Comparison of ENCODE assay signal across 26 cellular contexts in genomic region chr19:48303866-48304265, GRCh38. TPM values are rescaled to one million over a fixed set of nuclear protein-coding genes. Genes with fewer than 3 reads are reported as not detected.
"Had no signal": no experiment of that assay in that cellular context is flagged by ENCODE, and none has a peak within 500 bp of the region (broad histone marks: within the 10 kb centered on the region; RNA-seq: fewer than 3 reads in every experiment).

No MANE protein-coding gene starts in this region.

- H3K4me1 Mint-ChIP-seq: activated CD4-positive, alpha-beta memory T cell treated with anti-CD3 and anti-CD28 coated beads, Interleukin-2, amount 10 ng/mL, durations not matched to agents 7 days and 5 days; activated CD4-positive, alpha-beta T cell treated with anti-CD3 and anti-CD28 coated beads for 36 hours; activated CD4-positive, alpha-beta T cell treated with anti-CD3 and anti-CD28 coated beads, Interleukin-2, amount 10 ng/mL, durations not matched to agents 24 days and 14 days; activated naive CD4-positive, alpha-beta T cell treated with anti-CD3 and anti-CD28 coated beads, Interleukin-2, amount 10 ng/mL, durations not matched to agents 7 days and 5 days; activated naive CD8-positive, alpha-beta T cell treated with anti-CD3 and anti-CD28 coated beads, Interleukin-2, amount 10 ng/mL, durations not matched to agents 7 days and 5 days had no signal

- H3K9me3 ChIP-seq: ascending aorta, breast epithelium, colonic mucosa had no signal

- H3K27ac ChIP-seq: ascending aorta, breast epithelium, cardiac muscle cell, colonic mucosa, epithelial cell of prostate had no signal

- H3K36me3 Mint-ChIP-seq: activated naive CD4-positive, alpha-beta T cell treated with anti-CD3 and anti-CD28 coated beads, Interleukin-2, amount 10 ng/mL, durations not matched to agents 7 days and 5 days; activated naive CD4-positive, alpha-beta T cell treated with anti-CD3 and anti-CD28 coated beads, Interleukin-2, amount 50 U/mL, for 72 hours; activated naive CD8-positive, alpha-beta T cell treated with anti-CD3 and anti-CD28 coated beads, Interleukin-2, amount 10 ng/mL, durations not matched to agents 7 days and 5 days; brain had no signal

- H3K9me3 Mint-ChIP-seq: activated CD4-positive, alpha-beta memory T cell treated with anti-CD3 and anti-CD28 coated beads, Interleukin-2, amount 10 ng/mL, durations not matched to agents 7 days and 5 days; activated CD4-positive, alpha-beta T cell treated with anti-CD3 and anti-CD28 coated beads, Interleukin-2, amount 10 ng/mL, durations not matched to agents 24 days and 14 days; activated naive CD4-positive, alpha-beta T cell treated with anti-CD3 and anti-CD28 coated beads, Interleukin-2, amount 10 ng/mL, durations not matched to agents 7 days and 5 days; activated naive CD4-positive, alpha-beta T cell treated with anti-CD3 and anti-CD28 coated beads, Interleukin-2, amount 50 U/mL, for 72 hours; activated naive CD8-positive, alpha-beta T cell treated with anti-CD3 and anti-CD28 coated beads, Interleukin-2, amount 10 ng/mL, durations not matched to agents 7 days and 5 days; activated T-cell treated with anti-CD3 and anti-CD28 coated beads, Interleukin-2, amount 50 U/mL, for 24 hours; activated T-cell treated with anti-CD3 and anti-CD28 coated beads, Interleukin-2, amount 50 U/mL, for 72 hours; brain had no signal

- ATAC-seq: activated CD4-positive, alpha-beta T cell treated with anti-CD3 and anti-CD28 coated beads for 36 hours; activated naive CD4-positive, alpha-beta T cell treated with anti-CD3 and anti-CD28 coated beads, Interleukin-2, amount 50 U/mL, for 72 hours; activated T-cell treated with anti-CD3 and anti-CD28 coated beads, Interleukin-2, amount 50 U/mL, for 72 hours had no signal

- H3K27ac Mint-ChIP-seq: activated CD4-positive, alpha-beta memory T cell treated with anti-CD3 and anti-CD28 coated beads, Interleukin-2, amount 10 ng/mL, durations not matched to agents 7 days and 5 days; activated CD4-positive, alpha-beta T cell treated with anti-CD3 and anti-CD28 coated beads for 36 hours; activated CD4-positive, alpha-beta T cell treated with anti-CD3 and anti-CD28 coated beads, Interleukin-2, amount 10 ng/mL, durations not matched to agents 24 days and 14 days; activated naive CD4-positive, alpha-beta T cell treated with anti-CD3 and anti-CD28 coated beads, Interleukin-2, amount 10 ng/mL, durations not matched to agents 7 days and 5 days; activated naive CD4-positive, alpha-beta T cell treated with anti-CD3 and anti-CD28 coated beads, Interleukin-2, amount 50 U/mL, for 72 hours; activated naive CD8-positive, alpha-beta T cell treated with anti-CD3 and anti-CD28 coated beads, Interleukin-2, amount 10 ng/mL, durations not matched to agents 7 days and 5 days; activated T-cell treated with anti-CD3 and anti-CD28 coated beads, Interleukin-2, amount 50 U/mL, for 24 hours; activated T-cell treated with anti-CD3 and anti-CD28 coated beads, Interleukin-2, amount 50 U/mL, for 72 hours; brain had no signal

- H3K27me3 Mint-ChIP-seq: activated CD4-positive, alpha-beta T cell treated with anti-CD3 and anti-CD28 coated beads for 36 hours; activated T-cell treated with anti-CD3 and anti-CD28 coated beads, Interleukin-2, amount 50 U/mL, for 24 hours; brain had no signal

- H3K36me3 ChIP-seq: ascending aorta, breast epithelium, cardiac muscle cell, colonic mucosa had no signal

- DNase-seq: activated CD4-positive, alpha-beta memory T cell treated with anti-CD3 and anti-CD28 coated beads, Interleukin-2, amount 10 ng/mL, durations not matched to agents 7 days and 5 days; activated CD4-positive, alpha-beta T cell treated with anti-CD3 and anti-CD28 coated beads for 36 hours; activated CD4-positive, alpha-beta T cell treated with anti-CD3 and anti-CD28 coated beads, Interleukin-2, amount 10 ng/mL, durations not matched to agents 24 days and 14 days; activated CD4-positive, CD25-positive, alpha-beta regulatory T cell; activated CD4-positive, CD25-positive, alpha-beta regulatory T cell treated with anti-CD3 and anti-CD28 coated beads, Interleukin-2, amount 50 U/mL, for 72 hours; activated CD8-positive, alpha-beta memory T cell treated with anti-CD3 and anti-CD28 coated beads, Interleukin-2, amount 50 U/mL, for 48 hours; activated gamma-delta T cell; activated naive CD4-positive, alpha-beta T cell; activated naive CD4-positive, alpha-beta T cell treated with anti-CD3 and anti-CD28 coated beads, Interleukin-2, amount 10 ng/mL, durations not matched to agents 7 days and 5 days; activated naive CD8-positive, alpha-beta T cell treated with anti-CD3 and anti-CD28 coated beads, Interleukin-2, amount 10 ng/mL, durations not matched to agents 7 days and 5 days; activated T-cell treated with anti-CD3 and anti-CD28 coated beads for 4 hours; activated T-cell treated with anti-CD3 and anti-CD28 coated beads, Interleukin-2, amount 50 U/mL, for 24 hours; activated T-cell treated with anti-CD3 and anti-CD28 coated beads, Interleukin-2, amount 50 U/mL, for 72 hours; central memory CD4-positive, alpha-beta T cell; cerebellar nuclear complex; colonic mucosa; effector CD8-positive, alpha-beta T cell; foreskin fibroblast; T-helper 2 cell had no signal

- H3K4me3 ChIP-seq: ascending aorta, breast epithelium, cardiac muscle cell, colonic mucosa had no signal

- H3K4me1 ChIP-seq: ascending aorta, colonic mucosa had no signal

- H3K27me3 ChIP-seq: ascending aorta, breast epithelium, cardiac muscle cell, colonic mucosa had no signal

- H3K4me3 Mint-ChIP-seq: activated CD4-positive, alpha-beta memory T cell treated with anti-CD3 and anti-CD28 coated beads, Interleukin-2, amount 10 ng/mL, durations not matched to agents 7 days and 5 days; activated CD4-positive, alpha-beta T cell treated with anti-CD3 and anti-CD28 coated beads for 36 hours; activated CD4-positive, alpha-beta T cell treated with anti-CD3 and anti-CD28 coated beads, Interleukin-2, amount 10 ng/mL, durations not matched to agents 24 days and 14 days; activated naive CD4-positive, alpha-beta T cell treated with anti-CD3 and anti-CD28 coated beads, Interleukin-2, amount 10 ng/mL, durations not matched to agents 7 days and 5 days; activated naive CD8-positive, alpha-beta T cell treated with anti-CD3 and anti-CD28 coated beads, Interleukin-2, amount 10 ng/mL, durations not matched to agents 7 days and 5 days; activated T-cell treated with anti-CD3 and anti-CD28 coated beads, Interleukin-2, amount 50 U/mL, for 24 hours; activated T-cell treated with anti-CD3 and anti-CD28 coated beads, Interleukin-2, amount 50 U/mL, for 72 hours; brain had no signal

RNA-seq across cellular contexts. Expression of gene ZNF114, which starts 34.0 kb away (rescaled TPM):
- total RNA-seq: ascending aorta; T-helper 1 cell treated with Interleukin-12 subunit alpha and Interleukin-12 subunit beta and Interleukin-4 antibody, amounts not matched to agents 30 ng/mL and 1 ng/mL, for 36 hours had no signal
